8 cellular contexts compared by ENCODE assay signal in the genomic region with DNA sequence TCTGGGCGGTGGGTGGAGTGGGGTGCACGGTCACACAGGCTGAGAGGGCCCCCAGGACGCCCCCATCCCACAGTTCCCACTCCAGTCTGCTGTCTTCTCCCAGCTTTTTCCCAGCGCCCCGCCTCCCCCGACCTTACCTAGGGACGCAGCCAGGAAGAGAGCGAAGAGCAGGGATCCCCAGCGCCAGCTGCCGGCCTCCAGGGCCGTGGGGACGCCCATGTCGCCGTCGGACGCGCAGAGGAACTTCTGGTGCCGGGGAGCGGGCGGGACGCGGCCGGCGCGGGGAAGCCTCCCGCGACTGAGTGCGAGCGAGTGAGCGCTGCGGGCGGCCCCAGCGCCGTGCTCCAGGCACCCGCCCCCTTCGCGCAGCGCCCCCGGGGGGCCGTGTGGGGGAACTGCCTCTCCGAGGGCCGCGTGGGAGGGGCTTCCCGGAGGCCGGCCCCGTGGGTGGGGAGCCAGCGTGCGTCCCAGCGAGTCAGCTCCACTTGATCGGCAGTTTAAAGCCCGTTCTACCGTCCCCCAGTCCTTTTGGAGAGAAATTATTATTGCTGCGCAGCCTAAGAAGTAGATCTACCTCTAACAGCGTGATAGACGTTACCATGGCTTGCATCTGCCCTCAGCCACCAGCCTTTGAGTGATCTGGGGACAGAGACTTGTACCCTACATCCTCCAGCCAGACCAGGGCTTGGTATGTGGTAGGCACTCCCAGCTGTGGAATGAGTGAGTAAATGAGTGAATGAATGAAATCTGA. TPM values are rescaled to one million over a fixed set of nuclear protein-coding genes. Genes with fewer than 3 reads are reported as not detected.
DNase-seq lines count a peak whose midpoint lies in the region; ATAC-seq and TF ChIP-seq lines count a peak whose summit lies in the region.

A gene (minus strand): TSS at position 300 of the 751 bp plus-strand sequence. CDS start 81 bp downstream, at position 219.

- peak within 1 kb of the TSS; percentile 73 for H3K4me2 ChIP-seq in parathyroid adenoma (ENCODE audit: low read length)

- CTCF ChIA-PET in Caco-2 (lab: Charles Lee), result interaction anchor here (0.7 to 2.9 kb wide), 21 partner anchors 9 to 1756 kb away, joined by 3 to 22 read pairs (median 5); a partner anchor contains a TSS

- H3K27ac ChIP-seq in parathyroid adenoma (peak within 1 kb of the TSS; percentile 56), tibial artery (peak within 1 kb of the TSS; percentile 95 to 96)

- H3K9ac ChIP-seq in parathyroid adenoma, result no peak within 1 kb of the TSS

- H3K4me1 ChIP-seq in Caco-2, result peaks cover 51% of the 10 kb centered on the region
- peaks cover 3% of the 10 kb centered on the region for H3K4me1 ChIP-seq in parathyroid adenoma
- peaks cover 3 to 57% (median 49%) of the 10 kb centered on the region in 4 donors for H3K4me1 ChIP-seq in tibial artery

- H3K79me2 ChIP-seq in parathyroid adenoma, result peaks cover 5% of the 10 kb centered on the region

- H3K36me3 Mint-ChIP-seq in Caco-2 (ENCODE audit: insufficient read depth, unreplicated experiment), result no peaks in the 10 kb centered on the region
- peaks cover 7% of the 10 kb centered on the region for H3K36me3 Mint-ChIP-seq in IgD-negative memory B cell
- H3K36me3 Mint-ChIP-seq in activated naive CD8-positive, alpha-beta T cell treated with anti-CD3 and anti-CD28 coated beads for 36 hours, result peaks cover 17% of the 10 kb centered on the region

- DNase-seq in Caco-2 (peak; percentile 87 to 98), SKM-1 (lab: John Stamatoyannopoulos, UW; ENCODE audit: unreplicated experiment) (peak; percentile 66), head of caudate nucleus (peak; percentile 58 to 94 (median 87)), tibial artery (peak; percentile 89 to 96)
- peak; percentile 97 for DNase-seq in activated naive CD8-positive, alpha-beta T cell treated with anti-CD3 and anti-CD28 coated beads for 36 hours

- intact Hi-C loops in Caco-2 (cut with micrococcal nuclease; ENCODE audit: unreplicated experiment), result loop anchor here (1.0 to 5.0 kb wide), 3 partner anchors 20 to 61 kb away; no protein-coding TSS in a partner anchor
- intact Hi-C loops in head of caudate nucleus (cut with DNase I), result no loop called here
- intact Hi-C loops in tibial artery (cut with DNase I; ENCODE audit: low total_unique reads), result loop anchor here (2.0 to 10.0 kb wide), 2 partner anchors 59 to 389 kb away; no protein-coding TSS in a partner anchor

- H3K4me3 Mint-ChIP-seq in Caco-2 (ENCODE audit: unreplicated experiment) (peak within 1 kb of the TSS; percentile 70), IgD-negative memory B cell (peak within 1 kb of the TSS; percentile 56 to 96 (median 88))
- H3K4me3 Mint-ChIP-seq in activated naive CD8-positive, alpha-beta T cell treated with anti-CD3 and anti-CD28 coated beads for 36 hours, result peak within 1 kb of the TSS; percentile 81

- H3K4me3 ChIP-seq in Caco-2 (ENCODE audit: low read depth, low read length), result peak within 1 kb of the TSS; percentile 56
- H3K4me3 ChIP-seq in parathyroid adenoma (ENCODE audit: low read depth, low read length), result peak within 1 kb of the TSS; percentile 54
- peak within 1 kb of the TSS; percentile 80 to 82 for H3K4me3 ChIP-seq in tibial artery

- H3K9me3 ChIP-seq in Caco-2, result no peaks in the 10 kb centered on the region
- H3K9me3 ChIP-seq in parathyroid adenoma (ENCODE audit: control insufficient read depth, low read length), result no peaks in the 10 kb centered on the region
- no peaks in the 10 kb centered on the region for H3K9me3 ChIP-seq in tibial artery

- POLR2A ChIA-PET in Caco-2 (lab: Charles Lee), result interaction anchor here (0.6 to 1.1 kb wide), 7 partner anchors 14 to 1640 kb away, joined by 3 to 5 read pairs (median 3); a partner anchor contains a TSS

- H3K36me3 ChIP-seq in Caco-2 (ENCODE audit: control insufficient read depth, insufficient read depth, low read length) (no peaks in the 10 kb centered on the region; the same call in 1 of the 2 replicates), parathyroid adenoma (ENCODE audit: control insufficient read depth, insufficient read depth, low read length) (no peaks in the 10 kb centered on the region), tibial artery (no peaks in the 10 kb centered on the region)

- TSS peak; percentile 70 for BruUV-seq in Caco-2 (replicated peaks; lab: Mats Ljungman, UMichigan)

- no peaks in the 10 kb centered on the region for H3K9me3 Mint-ChIP-seq in Caco-2 (ENCODE audit: unreplicated experiment)
- H3K9me3 Mint-ChIP-seq in IgD-negative memory B cell, result no peaks in the 10 kb centered on the region
- H3K9me3 Mint-ChIP-seq in activated naive CD8-positive, alpha-beta T cell treated with anti-CD3 and anti-CD28 coated beads for 36 hours, result peaks cover 3% of the 10 kb centered on the region

- H3K27me3 Mint-ChIP-seq in Caco-2 (ENCODE audit: insufficient read depth, unreplicated experiment) (no peaks in the 10 kb centered on the region), IgD-negative memory B cell (no peaks in the 10 kb centered on the region)
- H3K27me3 Mint-ChIP-seq in activated naive CD8-positive, alpha-beta T cell treated with anti-CD3 and anti-CD28 coated beads for 36 hours, result no peaks in the 10 kb centered on the region

- H3K4me1 Mint-ChIP-seq in Caco-2 (ENCODE audit: low read depth, unreplicated experiment), result peaks cover 17% of the 10 kb centered on the region
- peaks cover 50 to 60% (median 53%) of the 10 kb centered on the region in 3 donors for H3K4me1 Mint-ChIP-seq in IgD-negative memory B cell
- H3K4me1 Mint-ChIP-seq in activated naive CD8-positive, alpha-beta T cell treated with anti-CD3 and anti-CD28 coated beads for 36 hours, result peaks cover 66% of the 10 kb centered on the region

- peak; percentile 86 to 98 for TF ChIP-seq CTCF in Caco-2 (IDR thresholded peaks at IDR 0.05; ENCODE audit: insufficient read depth in 1 of 2, low read depth in 1 of 2, low read length in 1 of 2, severe bottlenecking in 1 of 2, unreplicated experiment in 1 of 2)
- peak; percentile 87 for TF ChIP-seq CTCF in parathyroid adenoma (IDR thresholded peaks at IDR 0.05)
- peak; percentile 89 to 95 for TF ChIP-seq CTCF in tibial artery (IDR thresholded peaks at IDR 0.05)

- H3K27me3 ChIP-seq in Caco-2 (replicated peaks; ENCODE audit: control insufficient read depth, insufficient read depth, low read length) (no peaks in the 10 kb centered on the region), parathyroid adenoma (ENCODE audit: control insufficient read depth, insufficient read depth, low read length) (no peaks in the 10 kb centered on the region), tibial artery (no peaks in the 10 kb centered on the region)

- H2AFZ ChIP-seq in parathyroid adenoma, result peak within 1 kb of the TSS; percentile 45

- H3K27ac Mint-ChIP-seq in Caco-2 (ENCODE audit: unreplicated experiment), result peak within 1 kb of the TSS; percentile 61
- H3K27ac Mint-ChIP-seq in IgD-negative memory B cell, result peak within 1 kb of the TSS; percentile 86 to 99 (median 95)
- peak within 1 kb of the TSS; percentile 93 for H3K27ac Mint-ChIP-seq in activated naive CD8-positive, alpha-beta T cell treated with anti-CD3 and anti-CD28 coated beads for 36 hours

- peak; percentile 44 for ATAC-seq in GM21381 (IDR thresholded peaks at IDR 0.05; ENCODE audit: unreplicated experiment)

RNA-seq across cellular contexts. Expression of the gene that starts here (rescaled TPM):
- total RNA-seq in Caco-2 (2022), result 41.9 and 44.0 TPM in 2 replicates
- polyA plus RNA-seq in IgD-negative memory B cell, result 73.6 TPM
- 10 to 100 TPM; 41.4 to 47.3 TPM for total RNA-seq in activated naive CD8-positive, alpha-beta T cell treated with anti-CD3 and anti-CD28 coated beads for 36 hours

Comparison
In these comparisons a context has a peak if more than half of its experiments do, and no peak if none do; other contexts are left out.
1. Peak in every context shown above with its lines: DNase-seq, ATAC-seq, H3K4me3 ChIP-seq and H3K27ac ChIP-seq.